ENCODE assay signal across 23 cellular contexts in the genomic region with DNA sequence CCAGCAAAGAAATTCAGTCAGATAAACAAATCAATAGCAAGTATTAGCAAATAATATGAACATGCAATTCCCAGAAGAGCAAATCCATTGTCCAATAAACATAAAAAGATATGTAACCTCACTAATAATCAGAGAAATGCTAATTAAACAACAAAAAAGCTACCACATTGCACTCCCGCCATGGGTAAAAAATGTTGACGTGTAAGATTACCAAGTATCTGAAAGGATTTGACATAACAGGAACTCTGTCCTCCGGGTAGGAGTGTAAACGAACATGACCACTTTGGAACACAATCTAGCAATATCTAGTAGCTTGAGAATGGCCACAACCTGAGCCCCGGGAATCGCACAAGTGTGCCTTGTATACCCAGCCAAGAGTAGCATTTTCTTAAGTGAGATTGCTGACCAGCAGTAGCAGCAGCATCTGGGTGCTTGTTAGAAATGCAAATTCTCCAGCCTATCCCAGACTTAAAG. TPM values are rescaled to one million over a fixed set of nuclear protein-coding genes. Genes with fewer than 3 reads are reported as not detected.
DNase-seq lines count a peak whose midpoint lies in the region; ATAC-seq, FAIRE-seq and TF ChIP-seq lines count a peak whose summit lies in the region.
"Had no signal": no experiment of that assay in that cellular context is flagged by ENCODE, and none has a peak within 500 bp of the region (broad histone marks: within the 10 kb centered on the region; RNA-seq: fewer than 3 reads in every experiment).

No MANE protein-coding gene starts in this region.

- intact Hi-C loops in HCT116 (cut with micrococcal nuclease) (no loop called here), HepG2 (cut with micrococcal nuclease; ENCODE audit: unreplicated experiment) (loop anchor here (5.0 kb wide), 1 partner anchor 63 kb away; no protein-coding TSS in a partner anchor), pancreas (cut with DNase I) (no loop called here)
- intact Hi-C loops in activated CD4-positive, alpha-beta T cell treated with anti-CD3 and anti-CD28 coated beads for 36 hours (cut with DNase I, micrococcal nuclease), result no loop called here

- H3K4me2 ChIP-seq in HCT116 (ENCODE audit: low read length) (no peak overlapping the region), HepG2 (ENCODE audit: low read depth, low read length) (peak overlapping the region; percentile 39; the same call in 1 of the 2 replicates)

- no peak for TF ChIP-seq CTCF in HCT116 (IDR thresholded peaks at IDR 0.05 in 2 of 3, conservative IDR thresholded peaks at IDR 0.05 in 1 of 3; ENCODE audit: borderline replicate concordance in 1 of 3, insufficient read depth in 1 of 3, low read depth in 2 of 3, low read length in 2 of 3)
- no peak for TF ChIP-seq CTCF in endodermal cell (conservative IDR thresholded peaks at IDR 0.05)
- no peak for TF ChIP-seq CTCF in HepG2 (CRISPR knock-in tag; IDR thresholded peaks at IDR 0.05)
- TF ChIP-seq CTCF in pancreas (IDR thresholded peaks at IDR 0.05), result no peak

- H3K36me3 ChIP-seq in HCT116 (ENCODE audit: control insufficient read depth in 1 of 2, insufficient read depth in 2 of 2, low read length in 2 of 2) (no peaks in the 10 kb centered on the region), endodermal cell (ENCODE audit: control insufficient read depth, insufficient read depth, low read length) (no peaks in the 10 kb centered on the region), HepG2 (replicated peaks in 1 of 2; ENCODE audit: control insufficient read depth in 1 of 2, insufficient read depth in 2 of 2, low read length in 2 of 2) (no peaks in the 10 kb centered on the region), pancreas (no peaks in the 10 kb centered on the region)

- TF ChIP-seq EP300 in HepG2 (IDR thresholded peaks at IDR 0.05; ENCODE audit: low read depth in 2 of 2, low read length in 2 of 2) (no peak), HepG2 (CRISPR knock-in tag; IDR thresholded peaks at IDR 0.05; ENCODE audit: borderline replicate concordance) (no peak)

- H3K27ac Mint-ChIP-seq in endodermal cell, result no peak overlapping the region
- H3K27ac Mint-ChIP-seq in activated CD4-positive, alpha-beta T cell treated with anti-CD3 and anti-CD28 coated beads for 36 hours, result no peak overlapping the region
- H3K27ac Mint-ChIP-seq: CD4-positive, alpha-beta memory T cell had no signal

- H3K9me3 ChIP-seq in HCT116 (ENCODE audit: control insufficient read depth in 1 of 2, insufficient read depth in 1 of 2, low read depth in 1 of 2, low read length in 2 of 2) (no peaks in the 10 kb centered on the region), endodermal cell (ENCODE audit: control insufficient read depth, low read length) (no peaks in the 10 kb centered on the region), HepG2 (ENCODE audit: low read length) (no peaks in the 10 kb centered on the region), pancreas (no peaks in the 10 kb centered on the region)
- H3K9me3 ChIP-seq: Caco-2 had no signal

- peaks cover 3% of the 10 kb centered on the region; the same call in 1 of the 2 replicates for H3K9me2 ChIP-seq in HCT116 (ENCODE audit: insufficient read depth)

- FAIRE-seq in HepG2 (lab: Jason Lieb, UNC) (no peak), pancreas (lab: Jason Lieb, UNC) (no peak)
- FAIRE-seq: GM12891, GM18507, H1 had no signal

- POLR2A ChIA-PET in HCT116 (lab: Charles Lee) (no interaction called here), HepG2 (lab: Yijun Ruan, JAX) (no interaction called here)
- POLR2A ChIA-PET in activated CD4-positive, alpha-beta T cell treated with anti-CD3 and anti-CD28 coated beads for 36 hours (lab: Charles Lee), result no interaction called here

- H3K27me3 Mint-ChIP-seq in endodermal cell (ENCODE audit: insufficient read depth), result peaks cover 2% of the 10 kb centered on the region
- peaks cover 3% of the 10 kb centered on the region for H3K27me3 Mint-ChIP-seq in activated CD4-positive, alpha-beta T cell treated with anti-CD3 and anti-CD28 coated beads for 36 hours

- TF ChIP-seq RAD21 in HCT116 (IDR thresholded peaks at IDR 0.05; ENCODE audit: low read depth) (no peak), HepG2 (CRISPR knock-in tag; IDR thresholded peaks at IDR 0.05) (no peak)

- TF ChIP-seq POLR2A in HCT116 (IDR thresholded peaks at IDR 0.05; ENCODE audit: borderline replicate concordance, extremely low read depth, insufficient read depth, insufficient read length) (no peak), HepG2 (IDR thresholded peaks at IDR 0.05; ENCODE audit: insufficient read depth in 1 of 2, low read depth in 2 of 2, low read length in 2 of 2) (no peak)

- ATAC-seq in HCT116 (no peak), HepG2 (no peak), pancreas (peak; percentile 26 to 64 (median 56))
- ATAC-seq in activated CD4-positive, alpha-beta T cell treated with anti-CD3 and anti-CD28 coated beads for 36 hours, result no peak

- H3K36me3 Mint-ChIP-seq in endodermal cell (ENCODE audit: low read depth), result no peaks in the 10 kb centered on the region
- H3K36me3 Mint-ChIP-seq in activated CD4-positive, alpha-beta T cell treated with anti-CD3 and anti-CD28 coated beads for 36 hours (ENCODE audit: low read depth), result no peaks in the 10 kb centered on the region
- H3K36me3 Mint-ChIP-seq: CD4-positive, alpha-beta memory T cell had no signal

- no peak overlapping the region for H3K4me3 Mint-ChIP-seq in endodermal cell
- H3K4me3 Mint-ChIP-seq in activated CD4-positive, alpha-beta T cell treated with anti-CD3 and anti-CD28 coated beads for 36 hours, result no peak overlapping the region
- H3K4me3 Mint-ChIP-seq: CD4-positive, alpha-beta memory T cell had no signal

- CTCF ChIA-PET in HCT116 (lab: Charles Lee), result no interaction called here
- CTCF ChIA-PET in HepG2 (lab: Yijun Ruan, JAX; ENCODE audit: low intra/inter-chr PET ratio, low total read pairs), result no interaction called here
- CTCF ChIA-PET in activated CD4-positive, alpha-beta T cell treated with anti-CD3 and anti-CD28 coated beads for 36 hours (lab: Charles Lee), result interaction anchor here (0.5 to 1.3 kb wide), 2 partner anchors 18 to 258 kb away, joined by 3 to 4 read pairs; no protein-coding TSS in a partner anchor

- H3K4me3 ChIP-seq in HCT116 (replicated peaks in 1 of 2; ENCODE audit: low read depth in 1 of 2, low read length in 2 of 2) (no peak overlapping the region), endodermal cell (ENCODE audit: low read length) (no peak overlapping the region), HepG2 (replicated peaks in 1 of 3; ENCODE audit: insufficient read depth in 1 of 3, low read depth in 2 of 3, low read length in 3 of 3) (no peak overlapping the region), pancreas (no peak overlapping the region)

- H3K27me3 ChIP-seq in HCT116 (ENCODE audit: insufficient read depth, low read length) (no peaks in the 10 kb centered on the region), endodermal cell (ENCODE audit: control insufficient read depth, insufficient read depth, low read length, poor library complexity, severe bottlenecking) (no peaks in the 10 kb centered on the region), HepG2 (ENCODE audit: control insufficient read depth in 1 of 2, insufficient read depth in 2 of 2, low read length in 2 of 2) (no peaks in the 10 kb centered on the region; a peak in 1 of 5 replicates), pancreas (no peaks in the 10 kb centered on the region)

- no peaks in the 10 kb centered on the region for H4K20me1 ChIP-seq in HCT116 (ENCODE audit: insufficient read depth)
- no peaks in the 10 kb centered on the region for H4K20me1 ChIP-seq in HepG2 (ENCODE audit: insufficient read depth, low read length)

- H3K79me2 ChIP-seq in HCT116 (ENCODE audit: insufficient read depth, low read length) (no peaks in the 10 kb centered on the region), HepG2 (ENCODE audit: insufficient read depth, low read length) (no peaks in the 10 kb centered on the region)

- H3K9me3 Mint-ChIP-seq in endodermal cell, result no peaks in the 10 kb centered on the region
- H3K9me3 Mint-ChIP-seq in activated CD4-positive, alpha-beta T cell treated with anti-CD3 and anti-CD28 coated beads for 36 hours (ENCODE audit: low read depth), result no peaks in the 10 kb centered on the region
- H3K9me3 Mint-ChIP-seq: CD4-positive, alpha-beta memory T cell had no signal

- H3K9ac ChIP-seq in HCT116 (ENCODE audit: low read length) (no peak overlapping the region), endodermal cell (ENCODE audit: extremely low read depth, low read length, poor library complexity, severe bottlenecking) (no peak overlapping the region), HepG2 (ENCODE audit: insufficient read depth, low read depth, low read length) (no peak overlapping the region)

- peaks cover 6% of the 10 kb centered on the region for H3K4me1 Mint-ChIP-seq in endodermal cell
- no peaks in the 10 kb centered on the region for H3K4me1 Mint-ChIP-seq in activated CD4-positive, alpha-beta T cell treated with anti-CD3 and anti-CD28 coated beads for 36 hours
- H3K4me1 Mint-ChIP-seq: CD4-positive, alpha-beta memory T cell had no signal

- RAD21 ChIA-PET in HCT116 (lab: Charles Lee; ENCODE audit: low non-redundant PET in 1 of 2, low total read pairs in 2 of 2, uncharacterized antibody in 2 of 2, unreplicated experiment in 2 of 2), result no interaction called here

- DNase-seq in HCT116 (ENCODE audit: low read depth, low spot score) (no peak), endodermal cell (peak; percentile 48), HepG2 (ENCODE audit: low spot score) (no peak), pancreas (peak in 2 of 6 donors; percentile 26 to 34), activated T-cell treated with anti-CD3 and anti-CD28 coated beads for 4 hours (no peak), HPDE6-E6E7 (ENCODE audit: extremely low spot score) (no peak), COLO668 (lab: John Stamatoyannopoulos, UW; ENCODE audit: unreplicated experiment) (no peak)
- no peak for DNase-seq in activated CD4-positive, alpha-beta T cell treated with anti-CD3 and anti-CD28 coated beads for 36 hours
- DNase-seq: C1 segment of cervical spinal cord; Caco-2; CD4-positive, alpha-beta memory T cell; DMS79; EL; GF-D8; H7; HCEC 1CT had no signal

- H2AFZ ChIP-seq in HCT116 (ENCODE audit: low read depth, low read length, poor library complexity, severe bottlenecking) (peak overlapping the region; percentile 40), HepG2 (ENCODE audit: low read length) (no peak overlapping the region)

- no peak overlapping the region for H3K27ac ChIP-seq in HCT116 (ENCODE audit: low read depth, low read length)
- no peak overlapping the region for H3K27ac ChIP-seq in endodermal cell (ENCODE audit: low read depth, low read length)
- no peak overlapping the region for H3K27ac ChIP-seq in HepG2 (ENCODE audit: extremely low read length, insufficient read depth, low read length)
- H3K27ac ChIP-seq in pancreas, result peak overlapping the region in 2 of 4 donors; percentile 10 to 15

- in situ Hi-C loops in HepG2 (cut with HindIII; ENCODE audit: extremely low pct_ligation_motif_present, low pct_unique_long_range_greater_than_20kb), result no loop called here

- 89 to 90% methylated on average over 6 of the region's 6 CpGs for WGBS in endodermal cell (ENCODE audit: insufficient coverage in 1 of 2, insufficient read length in 1 of 2), 2 experiments
- WGBS in HepG2 (ENCODE audit: low lambda C conversion rate), result 9% methylated on average over 6 of the region's 6 CpGs
- WGBS in pancreas, 2 donors, result 27 to 29% methylated on average over 6 of the region's 6 CpGs

- H3K4me1 ChIP-seq in HCT116 (ENCODE audit: control insufficient read depth in 1 of 2, insufficient read depth in 2 of 2, low read length in 2 of 2) (peaks cover 0 to 10% of the 10 kb centered on the region in 2 experiments; a peak in 3 of 4 replicates), endodermal cell (ENCODE audit: control insufficient read depth, insufficient read depth, low read length) (no peaks in the 10 kb centered on the region), HepG2 (ENCODE audit: insufficient read depth, low read length) (peaks cover 44% of the 10 kb centered on the region), pancreas (peaks cover 0 to 44% (median 18%) of the 10 kb centered on the region in 3 donors)
- H3K4me1 ChIP-seq: Caco-2 had no signal

- BruUV-seq in HCT116 (replicated peaks; lab: Mats Ljungman, UMichigan) (no TSS peak), HepG2 (replicated peaks; lab: Mats Ljungman, UMichigan) (no TSS peak)

RNA-seq across cellular contexts. Expression of a gene that starts 31.6 kb away (rescaled TPM):
- total RNA-seq in HCT116 (2021; ENCODE audit: unreplicated experiment) (not detected), endodermal cell (1 to 10 TPM in 1 of 2 donors, under 1 TPM in 1; 0.55 to 1.3 TPM), HepG2 (2016; rRNA removed; fragmentation: Illumina TruSeq; extraction: Trizol) (not detected in 2 replicates), pancreas (not detected)
- polyA plus RNA-seq in HCT116 (2012), result not detected in 2 replicates
- not detected for polyA plus RNA-seq in endodermal cell (2013, experiment 1 of 2)
- not detected for polyA plus RNA-seq in endodermal cell (2013, experiment 2 of 2)
- total RNA-seq in HepG2 (2016; cell fraction: cytosol; rRNA removed; fragmentation: Illumina TruSeq; extraction: Trizol; ENCODE audit: low read depth), result not detected in 2 replicates
- total RNA-seq in HepG2 (2016; cell fraction: insoluble cytoplasmic fraction; rRNA removed; fragmentation: Illumina TruSeq; extraction: Trizol), result not detected in 2 replicates
- not detected in 2 replicates for total RNA-seq in HepG2 (2016; cell fraction: membrane; rRNA removed; fragmentation: Illumina TruSeq; extraction: Trizol)
- not detected in 2 replicates for total RNA-seq in HepG2 (2016; cell fraction: nucleus; rRNA removed; fragmentation: Illumina TruSeq; extraction: Trizol)
- polyA plus RNA-seq in HepG2 (2011; rRNA removed) (not detected in 2 replicates), pancreas (not detected)
- polyA plus RNA-seq in HepG2 (2011; cell fraction: cytosol; rRNA removed), result not detected in 2 replicates
- polyA plus RNA-seq in HepG2 (2011; cell fraction: nucleus; rRNA removed), result not detected in 2 replicates
- not detected in 2 replicates for polyA plus RNA-seq in HepG2 (2012)
- not detected in 2 replicates for polyA plus RNA-seq in HepG2 (2016; cell fraction: cytosol; fragmentation: Illumina TruSeq; extraction: Trizol; ENCODE audit: low read depth)
- polyA plus RNA-seq in HepG2 (2016; cell fraction: insoluble cytoplasmic fraction; fragmentation: Illumina TruSeq; extraction: Trizol; ENCODE audit: low read depth), result not detected in 2 replicates
- not detected in 2 replicates for polyA plus RNA-seq in HepG2 (2016; cell fraction: membrane; fragmentation: Illumina TruSeq; extraction: Trizol; ENCODE audit: low read depth)
- polyA plus RNA-seq in HepG2 (2016; cell fraction: nucleus; fragmentation: Illumina TruSeq; extraction: Trizol; ENCODE audit: insufficient read depth, low read depth), result not detected in 2 replicates
- not detected in 2 replicates for polyA minus RNA-seq in HepG2 (2011; rRNA and poly(A)+ RNA removed; ENCODE audit: low replicate concordance)
- polyA minus RNA-seq in HepG2 (2011; cell fraction: cytosol; rRNA and poly(A)+ RNA removed), result not detected in 2 replicates
- polyA minus RNA-seq in HepG2 (2011; cell fraction: nucleus; rRNA and poly(A)+ RNA removed), result not detected in 2 replicates
- not detected for total RNA-seq in activated CD4-positive, alpha-beta T cell treated with anti-CD3 and anti-CD28 coated beads for 36 hours
- total RNA-seq: A172; A673; Caco-2; CD4-positive, alpha-beta memory T cell; G401; H1; H7 had no signal
- polyA plus RNA-seq: BJ; CD4-positive, alpha-beta memory T cell; H1 had no signal

RNA-seq across cellular contexts. Expression of a gene that starts 31.7 kb away (rescaled TPM):
- total RNA-seq in HCT116 (2021; ENCODE audit: unreplicated experiment), result not detected
- 0.06 TPM in 1 of 2 replicates, not detected in the other for polyA plus RNA-seq in HCT116 (2012)
- 1 to 10 TPM; 1.9 to 5.3 TPM for total RNA-seq in endodermal cell
- 3.5 TPM for polyA plus RNA-seq in endodermal cell (2013, experiment 1 of 2)
- 3.9 TPM for polyA plus RNA-seq in endodermal cell (2013, experiment 2 of 2)
- total RNA-seq in HepG2 (2016; rRNA removed; fragmentation: Illumina TruSeq; extraction: Trizol), result 2.3 and 4.2 TPM in 2 replicates
- total RNA-seq in HepG2 (2016; cell fraction: cytosol; rRNA removed; fragmentation: Illumina TruSeq; extraction: Trizol; ENCODE audit: low read depth), result 2.6 and 2.8 TPM in 2 replicates
- total RNA-seq in HepG2 (2016; cell fraction: insoluble cytoplasmic fraction; rRNA removed; fragmentation: Illumina TruSeq; extraction: Trizol), result 2.9 and 3.6 TPM in 2 replicates
- total RNA-seq in HepG2 (2016; cell fraction: membrane; rRNA removed; fragmentation: Illumina TruSeq; extraction: Trizol), result 6.5 and 7.7 TPM in 2 replicates
- 1.3 TPM in 2 replicates for total RNA-seq in HepG2 (2016; cell fraction: nucleus; rRNA removed; fragmentation: Illumina TruSeq; extraction: Trizol)
- 0.98 and 2.3 TPM in 2 replicates for polyA plus RNA-seq in HepG2 (2011; rRNA removed)
- polyA plus RNA-seq in HepG2 (2011; cell fraction: cytosol; rRNA removed), result 0.59 and 1.8 TPM in 2 replicates
- polyA plus RNA-seq in HepG2 (2011; cell fraction: nucleus; rRNA removed), result 0.27 and 1.1 TPM in 2 replicates
- 4.0 and 6.8 TPM in 2 replicates for polyA plus RNA-seq in HepG2 (2012)
- polyA plus RNA-seq in HepG2 (2016; cell fraction: cytosol; fragmentation: Illumina TruSeq; extraction: Trizol; ENCODE audit: low read depth), result 3.9 and 4.9 TPM in 2 replicates
- 3.9 and 4.6 TPM in 2 replicates for polyA plus RNA-seq in HepG2 (2016; cell fraction: insoluble cytoplasmic fraction; fragmentation: Illumina TruSeq; extraction: Trizol; ENCODE audit: low read depth)
- polyA plus RNA-seq in HepG2 (2016; cell fraction: membrane; fragmentation: Illumina TruSeq; extraction: Trizol; ENCODE audit: low read depth), result 6.4 and 7.3 TPM in 2 replicates
- polyA plus RNA-seq in HepG2 (2016; cell fraction: nucleus; fragmentation: Illumina TruSeq; extraction: Trizol; ENCODE audit: insufficient read depth, low read depth), result 3.3 and 6.0 TPM in 2 replicates
- polyA minus RNA-seq in HepG2 (2011; rRNA and poly(A)+ RNA removed; ENCODE audit: low replicate concordance), result 0.32 TPM in 1 of 2 replicates, not detected in the other
- polyA minus RNA-seq in HepG2 (2011; cell fraction: cytosol; rRNA and poly(A)+ RNA removed), result 0.53 and 1.3 TPM in 2 replicates
- polyA minus RNA-seq in HepG2 (2011; cell fraction: nucleus; rRNA and poly(A)+ RNA removed), result 0.62 TPM in 1 of 2 replicates, not detected in the other
- total RNA-seq in pancreas, result under 1 TPM in 2 of 6 donors, not detected in 4; 0.32 to 0.44 TPM
- polyA plus RNA-seq in pancreas, result under 1 TPM; 0.05 to 0.15 TPM
- under 1 TPM; 0.37 to 0.79 TPM for total RNA-seq in activated CD4-positive, alpha-beta T cell treated with anti-CD3 and anti-CD28 coated beads for 36 hours
- total RNA-seq: A673; Caco-2; CD4-positive, alpha-beta memory T cell; G401 had no signal
- polyA plus RNA-seq: BJ; CD4-positive, alpha-beta memory T cell had no signal

RNA-seq across cellular contexts. Expression of a gene that starts 35.5 kb away (rescaled TPM):
- total RNA-seq in HCT116 (2021; ENCODE audit: unreplicated experiment) (1.6 TPM), endodermal cell (under 1 TPM; 0.53 to 0.58 TPM), HepG2 (2016; rRNA removed; fragmentation: Illumina TruSeq; extraction: Trizol) (76.9 and 101 TPM in 2 replicates), pancreas (10 to 100 TPM in 3 of 6 donors, 1 to 10 TPM in 3; 7.0 to 15.6 (median 10.0) TPM)
- 1.5 and 3.1 TPM in 2 replicates for polyA plus RNA-seq in HCT116 (2012)
- 0.07 TPM for polyA plus RNA-seq in endodermal cell (2013, experiment 1 of 2)
- 0.08 TPM for polyA plus RNA-seq in endodermal cell (2013, experiment 2 of 2)
- 8.2 and 9.7 TPM in 2 replicates for total RNA-seq in HepG2 (2016; cell fraction: cytosol; rRNA removed; fragmentation: Illumina TruSeq; extraction: Trizol; ENCODE audit: low read depth)
- 77.4 and 101 TPM in 2 replicates for total RNA-seq in HepG2 (2016; cell fraction: insoluble cytoplasmic fraction; rRNA removed; fragmentation: Illumina TruSeq; extraction: Trizol)
- total RNA-seq in HepG2 (2016; cell fraction: membrane; rRNA removed; fragmentation: Illumina TruSeq; extraction: Trizol), result 35.3 and 36.5 TPM in 2 replicates
- total RNA-seq in HepG2 (2016; cell fraction: nucleus; rRNA removed; fragmentation: Illumina TruSeq; extraction: Trizol), result 51.9 and 57.9 TPM in 2 replicates
- polyA plus RNA-seq in HepG2 (2011; rRNA removed) (57.1 and 71.8 TPM in 2 replicates), pancreas (1 to 10 TPM; 4.7 to 8.2 TPM)
- polyA plus RNA-seq in HepG2 (2011; cell fraction: cytosol; rRNA removed), result 67.8 and 68.7 TPM in 2 replicates
- polyA plus RNA-seq in HepG2 (2011; cell fraction: nucleus; rRNA removed), result 86.2 and 106 TPM in 2 replicates
- 51.2 and 64.8 TPM in 2 replicates for polyA plus RNA-seq in HepG2 (2012)
- polyA plus RNA-seq in HepG2 (2016; cell fraction: cytosol; fragmentation: Illumina TruSeq; extraction: Trizol; ENCODE audit: low read depth), result 7.9 and 9.8 TPM in 2 replicates
- polyA plus RNA-seq in HepG2 (2016; cell fraction: insoluble cytoplasmic fraction; fragmentation: Illumina TruSeq; extraction: Trizol; ENCODE audit: low read depth), result 98.3 and 108 TPM in 2 replicates
- polyA plus RNA-seq in HepG2 (2016; cell fraction: membrane; fragmentation: Illumina TruSeq; extraction: Trizol; ENCODE audit: low read depth), result 26.5 and 26.9 TPM in 2 replicates
- 93.4 and 100 TPM in 2 replicates for polyA plus RNA-seq in HepG2 (2016; cell fraction: nucleus; fragmentation: Illumina TruSeq; extraction: Trizol; ENCODE audit: insufficient read depth, low read depth)
- 0.07 and 103 TPM in 2 replicates for polyA minus RNA-seq in HepG2 (2011; rRNA and poly(A)+ RNA removed; ENCODE audit: low replicate concordance)
- polyA minus RNA-seq in HepG2 (2011; cell fraction: cytosol; rRNA and poly(A)+ RNA removed), result 28.5 and 32.8 TPM in 2 replicates
- 23.2 and 35.9 TPM in 2 replicates for polyA minus RNA-seq in HepG2 (2011; cell fraction: nucleus; rRNA and poly(A)+ RNA removed)
- not detected for total RNA-seq in activated CD4-positive, alpha-beta T cell treated with anti-CD3 and anti-CD28 coated beads for 36 hours
- total RNA-seq: A673; CD4-positive, alpha-beta memory T cell had no signal
- polyA plus RNA-seq: BJ; CD4-positive, alpha-beta memory T cell had no signal

Comparison
In these comparisons a context has a peak if more than half of its experiments do, and no peak if none do; other contexts are left out.
1. ATAC-seq: peak in pancreas (4 of 4); none in HCT116 (single experiment), HepG2 (single experiment) and activated CD4-positive, alpha-beta T cell treated with anti-CD3 and anti-CD28 coated beads for 36 hours (single experiment).